In the genomic region with DNA sequence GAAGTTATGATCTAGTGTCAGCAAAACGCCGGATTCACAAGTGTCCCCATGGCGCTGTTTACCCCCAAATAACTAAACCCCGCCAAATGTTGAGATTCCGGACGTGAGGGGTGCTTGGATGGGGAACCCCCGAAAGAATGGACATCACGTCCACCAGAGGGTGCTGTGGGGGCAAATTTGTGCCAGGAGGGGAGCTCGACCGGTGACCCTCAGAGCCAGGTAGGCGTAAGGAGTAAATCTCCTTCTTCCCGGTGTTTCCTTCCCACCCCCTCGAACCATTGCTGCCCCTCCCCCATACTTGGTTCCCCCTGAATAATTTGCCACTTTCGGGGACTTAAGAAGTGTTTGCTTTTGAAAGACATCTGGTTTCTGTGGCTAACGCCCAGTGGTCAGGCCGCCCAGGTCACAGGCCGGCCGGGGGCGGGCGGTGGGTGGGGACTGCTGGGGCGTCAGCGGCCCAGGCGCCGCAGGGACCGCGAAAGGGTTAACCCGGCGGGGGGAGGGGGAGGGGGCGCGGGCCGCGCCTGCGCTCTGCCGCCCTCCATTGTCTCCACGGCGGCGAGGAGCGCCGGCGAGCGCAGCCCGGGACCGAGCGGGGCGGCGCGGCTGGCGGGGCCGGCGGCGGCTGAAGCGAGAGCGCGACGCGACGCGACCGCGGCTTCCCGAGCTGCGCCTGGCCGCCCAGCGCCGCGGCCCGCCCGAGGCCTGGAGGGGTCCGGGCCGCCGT, we compare ENCODE assay signal across 1 cellular context.
TF ChIP-seq lines count a peak whose summit lies in the region.

A gene (plus strand): TSS at position 544 of the 727 bp plus-strand sequence. CDS start 648 bp downstream, outside the sequence.

TF ChIP-seq in GM12878, 131 proteins besides CTCF, POLR2A, EP300 and RAD21 (continued from another document and continues in another):
- 0 out of 2 replicates have a peak, but pooled peaks have one; percentile 55 for TF ChIP-seq SMARCA5 (IDR thresholded peaks at IDR 0.05)
- TF ChIP-seq, protein P1, sequence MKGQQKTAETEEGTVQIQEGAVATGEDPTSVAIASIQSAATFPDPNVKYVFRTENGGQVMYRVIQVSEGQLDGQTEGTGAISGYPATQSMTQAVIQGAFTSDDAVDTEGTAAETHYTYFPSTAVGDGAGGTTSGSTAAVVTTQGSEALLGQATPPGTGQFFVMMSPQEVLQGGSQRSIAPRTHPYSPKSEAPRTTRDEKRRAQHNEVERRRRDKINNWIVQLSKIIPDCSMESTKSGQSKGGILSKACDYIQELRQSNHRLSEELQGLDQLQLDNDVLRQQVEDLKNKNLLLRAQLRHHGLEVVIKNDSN (IDR thresholded peaks at IDR 0.05; ENCODE audit: borderline replicate concordance, extremely low read length, insufficient read depth, low read depth, low read length), result no peak
- no peak for TF ChIP-seq ZNF217 (IDR thresholded peaks at IDR 0.05)
- TF ChIP-seq ATF7 (IDR thresholded peaks at IDR 0.05; ENCODE audit: low read depth), result peak; percentile 29; the same call in 1 of the 2 replicates
- TF ChIP-seq, protein P2, sequence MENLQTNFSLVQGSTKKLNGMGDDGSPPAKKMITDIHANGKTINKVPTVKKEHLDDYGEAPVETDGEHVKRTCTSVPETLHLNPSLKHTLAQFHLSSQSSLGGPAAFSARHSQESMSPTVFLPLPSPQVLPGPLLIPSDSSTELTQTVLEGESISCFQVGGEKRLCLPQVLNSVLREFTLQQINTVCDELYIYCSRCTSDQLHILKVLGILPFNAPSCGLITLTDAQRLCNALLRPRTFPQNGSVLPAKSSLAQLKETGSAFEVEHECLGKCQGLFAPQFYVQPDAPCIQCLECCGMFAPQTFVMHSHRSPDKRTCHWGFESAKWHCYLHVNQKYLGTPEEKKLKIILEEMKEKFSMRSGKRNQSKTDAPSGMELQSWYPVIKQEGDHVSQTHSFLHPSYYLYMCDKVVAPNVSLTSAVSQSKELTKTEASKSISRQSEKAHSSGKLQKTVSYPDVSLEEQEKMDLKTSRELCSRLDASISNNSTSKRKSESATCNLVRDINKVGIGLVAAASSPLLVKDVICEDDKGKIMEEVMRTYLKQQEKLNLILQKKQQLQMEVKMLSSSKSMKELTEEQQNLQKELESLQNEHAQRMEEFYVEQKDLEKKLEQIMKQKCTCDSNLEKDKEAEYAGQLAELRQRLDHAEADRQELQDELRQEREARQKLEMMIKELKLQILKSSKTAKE (IDR thresholded peaks at IDR 0.05; ENCODE audit: low read depth, poor library complexity, severe bottlenecking), result peak; percentile 83
- TF ChIP-seq STAT1 (conservative IDR thresholded peaks at IDR 0.05), result no peak
- TF ChIP-seq TAF1 (IDR thresholded peaks at IDR 0.05; ENCODE audit: borderline replicate concordance, low read depth, low read length), result no peak; the same call in 1 of the 2 replicates
- peak; percentile 62; the same call in 1 of the 2 replicates for TF ChIP-seq MEF2A (IDR thresholded peaks at IDR 0.05; ENCODE audit: insufficient read depth, low read depth, low read length)
- TF ChIP-seq, protein P3, sequence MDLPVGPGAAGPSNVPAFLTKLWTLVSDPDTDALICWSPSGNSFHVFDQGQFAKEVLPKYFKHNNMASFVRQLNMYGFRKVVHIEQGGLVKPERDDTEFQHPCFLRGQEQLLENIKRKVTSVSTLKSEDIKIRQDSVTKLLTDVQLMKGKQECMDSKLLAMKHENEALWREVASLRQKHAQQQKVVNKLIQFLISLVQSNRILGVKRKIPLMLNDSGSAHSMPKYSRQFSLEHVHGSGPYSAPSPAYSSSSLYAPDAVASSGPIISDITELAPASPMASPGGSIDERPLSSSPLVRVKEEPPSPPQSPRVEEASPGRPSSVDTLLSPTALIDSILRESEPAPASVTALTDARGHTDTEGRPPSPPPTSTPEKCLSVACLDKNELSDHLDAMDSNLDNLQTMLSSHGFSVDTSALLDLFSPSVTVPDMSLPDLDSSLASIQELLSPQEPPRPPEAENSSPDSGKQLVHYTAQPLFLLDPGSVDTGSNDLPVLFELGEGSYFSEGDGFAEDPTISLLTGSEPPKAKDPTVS (IDR thresholded peaks at IDR 0.05; ENCODE audit: low read depth, low read length), result no peak
- TF ChIP-seq, protein P4, sequence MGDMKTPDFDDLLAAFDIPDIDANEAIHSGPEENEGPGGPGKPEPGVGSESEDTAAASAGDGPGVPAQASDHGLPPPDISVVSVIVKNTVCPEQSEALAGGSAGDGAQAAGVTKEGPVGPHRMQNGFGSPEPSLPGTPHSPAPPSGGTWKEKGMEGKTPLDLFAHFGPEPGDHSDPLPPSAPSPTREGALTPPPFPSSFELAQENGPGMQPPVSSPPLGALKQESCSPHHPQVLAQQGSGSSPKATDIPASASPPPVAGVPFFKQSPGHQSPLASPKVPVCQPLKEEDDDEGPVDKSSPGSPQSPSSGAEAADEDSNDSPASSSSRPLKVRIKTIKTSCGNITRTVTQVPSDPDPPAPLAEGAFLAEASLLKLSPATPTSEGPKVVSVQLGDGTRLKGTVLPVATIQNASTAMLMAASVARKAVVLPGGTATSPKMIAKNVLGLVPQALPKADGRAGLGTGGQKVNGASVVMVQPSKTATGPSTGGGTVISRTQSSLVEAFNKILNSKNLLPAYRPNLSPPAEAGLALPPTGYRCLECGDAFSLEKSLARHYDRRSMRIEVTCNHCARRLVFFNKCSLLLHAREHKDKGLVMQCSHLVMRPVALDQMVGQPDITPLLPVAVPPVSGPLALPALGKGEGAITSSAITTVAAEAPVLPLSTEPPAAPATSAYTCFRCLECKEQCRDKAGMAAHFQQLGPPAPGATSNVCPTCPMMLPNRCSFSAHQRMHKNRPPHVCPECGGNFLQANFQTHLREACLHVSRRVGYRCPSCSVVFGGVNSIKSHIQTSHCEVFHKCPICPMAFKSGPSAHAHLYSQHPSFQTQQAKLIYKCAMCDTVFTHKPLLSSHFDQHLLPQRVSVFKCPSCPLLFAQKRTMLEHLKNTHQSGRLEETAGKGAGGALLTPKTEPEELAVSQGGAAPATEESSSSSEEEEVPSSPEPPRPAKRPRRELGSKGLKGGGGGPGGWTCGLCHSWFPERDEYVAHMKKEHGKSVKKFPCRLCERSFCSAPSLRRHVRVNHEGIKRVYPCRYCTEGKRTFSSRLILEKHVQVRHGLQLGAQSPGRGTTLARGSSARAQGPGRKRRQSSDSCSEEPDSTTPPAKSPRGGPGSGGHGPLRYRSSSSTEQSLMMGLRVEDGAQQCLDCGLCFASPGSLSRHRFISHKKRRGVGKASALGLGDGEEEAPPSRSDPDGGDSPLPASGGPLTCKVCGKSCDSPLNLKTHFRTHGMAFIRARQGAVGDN (IDR thresholded peaks at IDR 0.05), result no peak
- peak; percentile 95 for TF ChIP-seq TBL1XR1 (IDR thresholded peaks at IDR 0.05; ENCODE audit: low read depth, low read length)
- TF ChIP-seq MTA3 (IDR thresholded peaks at IDR 0.05; ENCODE audit: borderline replicate concordance, low read length), result no peak
- no peak for TF ChIP-seq PML (IDR thresholded peaks at IDR 0.05; ENCODE audit: low read length)
- TF ChIP-seq ZBED1 (IDR thresholded peaks at IDR 0.05; ENCODE audit: borderline replicate concordance), result no peak
- TF ChIP-seq TCF12 (IDR thresholded peaks at IDR 0.05; ENCODE audit: low read depth, low read length), result peak; percentile 37; the same call in 1 of the 2 replicates
- TF ChIP-seq KAT2A (conservative IDR thresholded peaks at IDR 0.05; ENCODE audit: control insufficient read depth, low read depth, low read length), result no peak
- no peak for TF ChIP-seq SUZ12 (IDR thresholded peaks at IDR 0.05; ENCODE audit: unreplicated experiment)
- TF ChIP-seq SIX5 (IDR thresholded peaks at IDR 0.05; ENCODE audit: low read depth, low read length, severe bottlenecking), result no peak
- TF ChIP-seq PAX8 (IDR thresholded peaks at IDR 0.05), result no peak
- no peak for TF ChIP-seq POLR2AphosphoS5 (IDR thresholded peaks at IDR 0.05; ENCODE audit: low read length)
- TF ChIP-seq RUNX3 (IDR thresholded peaks at IDR 0.05; ENCODE audit: low read length), result peak; percentile 95
- TF ChIP-seq CBX3 (IDR thresholded peaks at IDR 0.05; ENCODE audit: borderline replicate concordance, low read depth), result no peak
- peak; percentile 9 for TF ChIP-seq SP1 (IDR thresholded peaks at IDR 0.05; ENCODE audit: low read depth, low read length)
- peak; percentile 57; the same call in 1 of the 2 replicates for TF ChIP-seq CREB1 (IDR thresholded peaks at IDR 0.05; ENCODE audit: low read depth)
- no peak for TF ChIP-seq SIN3A (IDR thresholded peaks at IDR 0.05; ENCODE audit: low read depth, low read length)
- TF ChIP-seq ZNF274 (IDR thresholded peaks at IDR 0.05; ENCODE audit: insufficient read depth, insufficient read length), result no peak
- peak; percentile 68; the same call in 1 of the 2 replicates for TF ChIP-seq FOXM1 (IDR thresholded peaks at IDR 0.05; ENCODE audit: low read depth, low read length)
- TF ChIP-seq, protein P5, sequence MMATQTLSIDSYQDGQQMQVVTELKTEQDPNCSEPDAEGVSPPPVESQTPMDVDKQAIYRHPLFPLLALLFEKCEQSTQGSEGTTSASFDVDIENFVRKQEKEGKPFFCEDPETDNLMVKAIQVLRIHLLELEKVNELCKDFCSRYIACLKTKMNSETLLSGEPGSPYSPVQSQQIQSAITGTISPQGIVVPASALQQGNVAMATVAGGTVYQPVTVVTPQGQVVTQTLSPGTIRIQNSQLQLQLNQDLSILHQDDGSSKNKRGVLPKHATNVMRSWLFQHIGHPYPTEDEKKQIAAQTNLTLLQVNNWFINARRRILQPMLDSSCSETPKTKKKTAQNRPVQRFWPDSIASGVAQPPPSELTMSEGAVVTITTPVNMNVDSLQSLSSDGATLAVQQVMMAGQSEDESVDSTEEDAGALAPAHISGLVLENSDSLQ (IDR thresholded peaks at IDR 0.05), result no peak
- TF ChIP-seq, protein P6, sequence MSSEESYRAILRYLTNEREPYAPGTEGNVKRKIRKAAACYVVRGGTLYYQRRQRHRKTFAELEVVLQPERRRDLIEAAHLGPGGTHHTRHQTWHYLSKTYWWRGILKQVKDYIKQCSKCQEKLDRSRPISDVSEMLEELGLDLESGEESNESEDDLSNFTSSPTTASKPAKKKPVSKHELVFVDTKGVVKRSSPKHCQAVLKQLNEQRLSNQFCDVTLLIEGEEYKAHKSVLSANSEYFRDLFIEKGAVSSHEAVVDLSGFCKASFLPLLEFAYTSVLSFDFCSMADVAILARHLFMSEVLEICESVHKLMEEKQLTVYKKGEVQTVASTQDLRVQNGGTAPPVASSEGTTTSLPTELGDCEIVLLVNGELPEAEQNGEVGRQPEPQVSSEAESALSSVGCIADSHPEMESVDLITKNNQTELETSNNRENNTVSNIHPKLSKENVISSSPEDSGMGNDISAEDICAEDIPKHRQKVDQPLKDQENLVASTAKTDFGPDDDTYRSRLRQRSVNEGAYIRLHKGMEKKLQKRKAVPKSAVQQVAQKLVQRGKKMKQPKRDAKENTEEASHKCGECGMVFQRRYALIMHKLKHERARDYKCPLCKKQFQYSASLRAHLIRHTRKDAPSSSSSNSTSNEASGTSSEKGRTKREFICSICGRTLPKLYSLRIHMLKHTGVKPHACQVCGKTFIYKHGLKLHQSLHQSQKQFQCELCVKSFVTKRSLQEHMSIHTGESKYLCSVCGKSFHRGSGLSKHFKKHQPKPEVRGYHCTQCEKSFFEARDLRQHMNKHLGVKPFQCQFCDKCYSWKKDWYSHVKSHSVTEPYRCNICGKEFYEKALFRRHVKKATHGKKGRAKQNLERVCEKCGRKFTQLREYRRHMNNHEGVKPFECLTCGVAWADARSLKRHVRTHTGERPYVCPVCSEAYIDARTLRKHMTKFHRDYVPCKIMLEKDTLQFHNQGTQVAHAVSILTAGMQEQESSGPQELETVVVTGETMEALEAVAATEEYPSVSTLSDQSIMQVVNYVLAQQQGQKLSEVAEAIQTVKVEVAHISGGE (CRISPR knock-in tag; IDR thresholded peaks at IDR 0.05), result no peak
- TF ChIP-seq, protein P7, sequence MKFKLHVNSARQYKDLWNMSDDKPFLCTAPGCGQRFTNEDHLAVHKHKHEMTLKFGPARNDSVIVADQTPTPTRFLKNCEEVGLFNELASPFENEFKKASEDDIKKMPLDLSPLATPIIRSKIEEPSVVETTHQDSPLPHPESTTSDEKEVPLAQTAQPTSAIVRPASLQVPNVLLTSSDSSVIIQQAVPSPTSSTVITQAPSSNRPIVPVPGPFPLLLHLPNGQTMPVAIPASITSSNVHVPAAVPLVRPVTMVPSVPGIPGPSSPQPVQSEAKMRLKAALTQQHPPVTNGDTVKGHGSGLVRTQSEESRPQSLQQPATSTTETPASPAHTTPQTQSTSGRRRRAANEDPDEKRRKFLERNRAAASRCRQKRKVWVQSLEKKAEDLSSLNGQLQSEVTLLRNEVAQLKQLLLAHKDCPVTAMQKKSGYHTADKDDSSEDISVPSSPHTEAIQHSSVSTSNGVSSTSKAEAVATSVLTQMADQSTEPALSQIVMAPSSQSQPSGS (IDR thresholded peaks at IDR 0.05; ENCODE audit: low read length), result no peak
- no peak for TF ChIP-seq CHD4 (IDR thresholded peaks at IDR 0.05)
- TF ChIP-seq RELA (IDR thresholded peaks at IDR 0.05; ENCODE audit: borderline replicate concordance, partially characterized antibody), result peak; percentile 54
- no peak for TF ChIP-seq ZNF384 (IDR thresholded peaks at IDR 0.05; ENCODE audit: borderline replicate concordance, low read depth, low read length)
- no peak for TF ChIP-seq NFYA (IDR thresholded peaks at IDR 0.05; ENCODE audit: borderline replicate concordance, low read depth, low read length)
- TF ChIP-seq, protein P8, sequence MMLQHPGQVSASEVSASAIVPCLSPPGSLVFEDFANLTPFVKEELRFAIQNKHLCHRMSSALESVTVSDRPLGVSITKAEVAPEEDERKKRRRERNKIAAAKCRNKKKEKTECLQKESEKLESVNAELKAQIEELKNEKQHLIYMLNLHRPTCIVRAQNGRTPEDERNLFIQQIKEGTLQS (IDR thresholded peaks at IDR 0.05; ENCODE audit: borderline replicate concordance, extremely low read depth, low read depth, low read length), result no peak
- no peak; the same call in 1 of the 2 replicates for TF ChIP-seq BCL11A (IDR thresholded peaks at IDR 0.05; ENCODE audit: low read depth, low read length)
- TF ChIP-seq BACH1 (IDR thresholded peaks at IDR 0.05; ENCODE audit: borderline replicate concordance), result no peak
- TF ChIP-seq BRCA1 (IDR thresholded peaks at IDR 0.05; ENCODE audit: low read depth, low read length), result no peak
- TF ChIP-seq ZSCAN29 (IDR thresholded peaks at IDR 0.05), result no peak
- TF ChIP-seq FOS (IDR thresholded peaks at IDR 0.05; ENCODE audit: borderline replicate concordance, extremely low read depth, insufficient read length), result no peak
